Comparison of ENCODE assay signal across 1 cellular context in genomic region chr12:57693659-57694458, GRCh38.
TF ChIP-seq lines count a peak whose summit lies in the region.

Gene OS9, plus strand, starts transcription at chr12:57694132. Its CDS starts 30 bp downstream, at chr12:57694162.

TF ChIP-seq in H1, 55 proteins besides CTCF, POLR2A, EP300 and RAD21 (continued from another document):
- TF ChIP-seq KDM4A (IDR thresholded peaks at IDR 0.05; ENCODE audit: low read depth, low read length, severe bottlenecking) (peak; percentile 62), E2F6 (IDR thresholded peaks at IDR 0.05) (no peak), POU5F1 (IDR thresholded peaks at IDR 0.05; ENCODE audit: low read depth, low read length) (no peak), CBX5 (IDR thresholded peaks at IDR 0.05; ENCODE audit: low read depth, low read length) (no peak), GTF2F1 (IDR thresholded peaks at IDR 0.05; ENCODE audit: borderline replicate concordance, low read depth, low read length) (no peak), TCF12 (IDR thresholded peaks at IDR 0.05; ENCODE audit: low read depth, low read length) (no peak), CHD1 (IDR thresholded peaks at IDR 0.05; ENCODE audit: low read depth, low read length) (no peak), TEAD4 (IDR thresholded peaks at IDR 0.05; ENCODE audit: low read depth, low read length) (no peak), SAP30 (IDR thresholded peaks at IDR 0.05; ENCODE audit: insufficient read depth, insufficient replicate concordance, low read length) (no peak), CREB1 (IDR thresholded peaks at IDR 0.05) (peak; percentile 69), GABPA (IDR thresholded peaks at IDR 0.05; ENCODE audit: borderline replicate concordance, insufficient read depth, low read length) (no peak), HDAC2 (IDR thresholded peaks at IDR 0.05; ENCODE audit: borderline replicate concordance in 1 of 2, low read depth in 2 of 2, low read length in 2 of 2) (peak in 1 of 2 experiments; percentile 93; a peak in 2 of 4 replicates), BRCA1 (IDR thresholded peaks at IDR 0.05; ENCODE audit: low read depth, low read length) (no peak), ATF3 (IDR thresholded peaks at IDR 0.05; ENCODE audit: insufficient read depth, low read depth, low read length) (no peak), FOSL1 (IDR thresholded peaks at IDR 0.05; ENCODE audit: insufficient read depth, low read depth, low read length) (no peak), RNF2 (IDR thresholded peaks at IDR 0.05; ENCODE audit: borderline replicate concordance, low read depth, low read length, missing control alignments, poor library complexity, severe bottlenecking) (no peak), SP1 (IDR thresholded peaks at IDR 0.05; ENCODE audit: low read depth, low read length) (peak; percentile 96), SP4 (IDR thresholded peaks at IDR 0.05; ENCODE audit: low read length) (no peak), CHD7 (IDR thresholded peaks at IDR 0.05; ENCODE audit: insufficient replicate concordance, low read length) (no peak), SIRT6 (IDR thresholded peaks at IDR 0.05; ENCODE audit: low read length) (no peak), POLR2AphosphoS5 (IDR thresholded peaks at IDR 0.05; ENCODE audit: low read depth, low read length) (peak; percentile 89), TAF1 (IDR thresholded peaks at IDR 0.05; ENCODE audit: low read depth, low read length) (peak; percentile 92), ASH2L (IDR thresholded peaks at IDR 0.05; ENCODE audit: low read length) (peak; percentile 49), SIX5 (IDR thresholded peaks at IDR 0.05; ENCODE audit: low read depth, low read length) (no peak), USF2 (IDR thresholded peaks at IDR 0.05; ENCODE audit: low read length) (no peak), KDM5A (IDR thresholded peaks at IDR 0.05; ENCODE audit: low read length) (peak; percentile 95), SP2 (IDR thresholded peaks at IDR 0.05; ENCODE audit: low read length) (no peak; the same call in 1 of the 2 replicates), CTBP2 (IDR thresholded peaks at IDR 0.05; ENCODE audit: borderline replicate concordance, insufficient read depth, insufficient read length, low read length) (no peak), SRF (IDR thresholded peaks at IDR 0.05; ENCODE audit: low read depth, low read length) (no peak), JUN (IDR thresholded peaks at IDR 0.05; ENCODE audit: low read depth, low read length) (no peak), TBP (IDR thresholded peaks at IDR 0.05; ENCODE audit: low read depth, low read length) (peak; percentile 79), BACH1 (IDR thresholded peaks at IDR 0.05; ENCODE audit: low read length) (no peak), PHF8 (conservative IDR thresholded peaks at IDR 0.05; ENCODE audit: low read depth, low read length) (peak; percentile 92), CEBPB (IDR thresholded peaks at IDR 0.05; ENCODE audit: low read depth, low read length) (0 out of 2 replicates have a peak, but pooled peaks have one; percentile 12), YY1 (IDR thresholded peaks at IDR 0.05; ENCODE audit: low read depth, low read length) (peak; percentile 95), NANOG (IDR thresholded peaks at IDR 0.05; ENCODE audit: insufficient read depth, low read depth, low read length, poor library complexity, severe bottlenecking) (no peak), MAFK (IDR thresholded peaks at IDR 0.05; ENCODE audit: low read depth, low read length) (no peak), EZH2 (IDR thresholded peaks at IDR 0.05; ENCODE audit: low read depth, low read length, severe bottlenecking) (no peak)
